ENCODE assay signal across 8 cellular contexts in the genomic region with DNA sequence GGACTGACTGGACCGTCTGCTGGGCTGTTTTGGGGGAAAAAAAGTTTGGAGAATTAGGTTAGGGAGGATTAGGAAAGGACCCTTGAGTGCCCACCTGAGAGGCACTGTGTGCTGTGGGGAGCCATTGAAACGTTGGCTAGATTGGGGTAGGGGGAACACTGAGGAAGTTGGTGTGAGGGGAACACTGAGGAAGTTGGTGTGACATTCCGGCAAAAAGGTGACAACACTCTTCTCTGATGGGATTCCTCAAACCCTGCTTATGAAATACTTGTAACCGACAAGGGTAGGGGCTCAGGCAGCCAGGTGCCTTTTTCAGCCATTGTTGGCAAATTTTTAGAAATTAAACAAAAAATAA. TPM values are rescaled to one million over a fixed set of nuclear protein-coding genes. Genes with fewer than 3 reads are reported as not detected.
DNase-seq lines count a peak whose midpoint lies in the region; ATAC-seq and TF ChIP-seq lines count a peak whose summit lies in the region.

No MANE protein-coding gene starts in this region.

- peaks cover 6% of the 10 kb centered on the region for H3K27me3 ChIP-seq in NT2/D1 (ENCODE audit: insufficient read depth, insufficient read length)
- H3K27me3 ChIP-seq in neural progenitor cell = peaks cover 20% of the 10 kb centered on the region

- peak overlapping the region; percentile 90 for H3K9ac ChIP-seq in NT2/D1 (ENCODE audit: insufficient read length, low read depth)
- H3K9ac ChIP-seq in neural progenitor cell = peak overlapping the region; percentile 18

- no peak for ATAC-seq in effector memory CD8-positive, alpha-beta T cell (replicated peaks)

- H3K4me1 ChIP-seq in NT2/D1 (ENCODE audit: insufficient read depth, insufficient read length) (peaks cover 2% of the 10 kb centered on the region), neural progenitor cell (peaks cover 15% of the 10 kb centered on the region)

- H3K27ac ChIP-seq in neural progenitor cell = no peak overlapping the region

- H3K9me3 ChIP-seq in NT2/D1 (ENCODE audit: insufficient read depth, low read length) = no peaks in the 10 kb centered on the region
- H3K9me3 ChIP-seq in neural progenitor cell (ENCODE audit: low read depth) = no peaks in the 10 kb centered on the region

- peak overlapping the region; percentile 98 for H3K27ac Mint-ChIP-seq in effector memory CD8-positive, alpha-beta T cell
- H3K27ac Mint-ChIP-seq in neural progenitor cell = peak overlapping the region; percentile 18

- peaks cover 12% of the 10 kb centered on the region for H3K79me2 ChIP-seq in neural progenitor cell (ENCODE audit: low read depth)

- peak overlapping the region; percentile 93 to 95 for H3K4me3 Mint-ChIP-seq in effector memory CD8-positive, alpha-beta T cell
- H3K4me3 Mint-ChIP-seq in neural progenitor cell = peak overlapping the region; percentile 93

- peaks cover 21% of the 10 kb centered on the region for H3F3A ChIP-seq in neural progenitor cell (ENCODE audit: low read depth)

- no peaks in the 10 kb centered on the region for H4K20me1 ChIP-seq in neural progenitor cell (ENCODE audit: low read depth)

- peak overlapping the region; percentile 78 for H3K4me3 ChIP-seq in NT2/D1 (ENCODE audit: insufficient read length, low read depth)
- H3K4me3 ChIP-seq in neural progenitor cell = peak overlapping the region; percentile 75

- peak overlapping the region; percentile 78 for H3K4me2 ChIP-seq in neural progenitor cell

- peaks cover 25% of the 10 kb centered on the region for H3K36me3 Mint-ChIP-seq in effector memory CD8-positive, alpha-beta T cell (ENCODE audit: insufficient read depth)
- H3K36me3 Mint-ChIP-seq in neural progenitor cell = no peaks in the 10 kb centered on the region

- DNase-seq in CD1c-positive myeloid dendritic cell (ENCODE audit: extremely low spot score) = peak; percentile 35
- DNase-seq in NT2/D1 (ENCODE audit: low read depth, low spot score) = no peak
- DNase-seq in effector memory CD8-positive, alpha-beta T cell = no peak
- DNase-seq in neural progenitor cell (ENCODE audit: low spot score) = no peak
- DNase-seq in nucleus accumbens (lab: John Stamatoyannopoulos, UW) = no peak
- DNase-seq in LoVo (ENCODE audit: low spot score) = no peak
- no peak for DNase-seq in HuH-7.5 (ENCODE audit: low spot score)
- no peak for DNase-seq in RPMI8226

- H3K36me3 ChIP-seq in NT2/D1 (ENCODE audit: insufficient read depth, insufficient read length, low read length) (no peaks in the 10 kb centered on the region), neural progenitor cell (no peaks in the 10 kb centered on the region)

- H3K27me3 Mint-ChIP-seq in effector memory CD8-positive, alpha-beta T cell = no peaks in the 10 kb centered on the region
- peaks cover 5% of the 10 kb centered on the region for H3K27me3 Mint-ChIP-seq in neural progenitor cell (ENCODE audit: insufficient read depth, low read depth)

- peaks cover 12 to 13% of the 10 kb centered on the region in 2 donors for H3K4me1 Mint-ChIP-seq in effector memory CD8-positive, alpha-beta T cell (ENCODE audit: low read depth in 2 of 2)
- H3K4me1 Mint-ChIP-seq in neural progenitor cell = peaks cover 27% of the 10 kb centered on the region

- TF ChIP-seq CTCF in neural progenitor cell (IDR thresholded peaks at IDR 0.05) = no peak

- peak overlapping the region; percentile 85 for H2AFZ ChIP-seq in neural progenitor cell (replicated peaks)

- no peaks in the 10 kb centered on the region for H3K9me3 Mint-ChIP-seq in effector memory CD8-positive, alpha-beta T cell
- no peaks in the 10 kb centered on the region for H3K9me3 Mint-ChIP-seq in neural progenitor cell

RNA-seq across cellular contexts. Expression of gene CYSTM1, which starts 1.0 kb away (rescaled TPM):
- total RNA-seq in neural progenitor cell (ENCODE audit: low replicate concordance) = 8.9 and 19.8 TPM in 2 replicates

RNA-seq across cellular contexts. Expression of gene IGIP, which starts 50.3 kb away (rescaled TPM):
- 0.59 and 1.6 TPM in 2 replicates for total RNA-seq in neural progenitor cell (ENCODE audit: low replicate concordance)
